26 cellular contexts compared by ENCODE assay signal in the genomic region with DNA sequence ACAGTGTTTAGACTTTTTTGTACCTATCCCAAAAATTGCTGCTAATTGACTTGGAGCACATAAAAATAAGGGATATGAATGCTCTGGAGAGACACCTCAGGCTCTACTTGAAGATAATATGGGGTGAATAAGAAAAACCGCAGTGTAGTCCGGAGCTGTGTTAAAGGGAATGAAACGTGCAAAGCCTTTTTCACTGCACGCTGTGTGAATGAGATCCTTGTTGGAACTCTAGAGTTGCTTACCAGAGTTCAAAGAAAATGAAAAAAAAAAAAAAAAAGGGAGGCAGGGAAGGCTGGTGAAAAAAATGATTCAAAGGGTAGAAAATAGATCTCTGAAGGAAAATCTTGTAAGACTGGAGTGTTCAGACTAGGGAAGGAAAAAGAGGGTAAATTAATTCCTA.
"Had no signal": no experiment of that assay in that cellular context is flagged by ENCODE, and none has a peak within 500 bp of the region (broad histone marks: within the 10 kb centered on the region; RNA-seq: fewer than 3 reads in every experiment).

No MANE protein-coding gene starts in this region.

- H3K4me3 ChIP-seq: left lung, lung, ovary, prostate gland, skin epidermis, stomach, testis, tibial artery, vagina had no signal

- H3K36me3 ChIP-seq: left lung, ovary, prostate gland, stomach, tibial artery, vagina had no signal

- H3K4me1 ChIP-seq: prostate gland had no signal

- ATAC-seq: left colon; left lung; natural killer cell; right cardiac atrium; sciatic nerve; stimulated activated naive B cell treated with anti-CD40 and anti-IgM and Interleukin-4, amounts not matched to agents 10 μg/mL and 1 μg/mL and 100 μg/mL, for 72 hours; stimulated activated naive CD8-positive, alpha-beta T cell treated with anti-CD3 and anti-CD28 coated beads, Interleukin-15, Interleukin-2, amounts not matched to agents 100 U/mL and 50 U/mL, for 24 hours had no signal

- H3K27ac ChIP-seq: left lung, ovary, prostate gland, skin epidermis, stomach, testis, tibial artery, vagina had no signal

- H3K9me3 ChIP-seq: left lung, ovary, prostate gland, stomach, testis, tibial artery, vagina had no signal

- DNase-seq: hypothalamus; immature natural killer cell; kidney; left colon; left lung; mesendoderm; naive B cell; natural killer cell; nephron progenitor cell; ovary; retina; right cardiac atrium; stimulated activated CD4-positive, alpha-beta T cell treated with anti-CD3 and anti-CD28 coated beads, Interleukin-12 subunit alpha, Interleukin-12 subunit beta, amount 100 ng/mL, for 4 hours; stimulated activated CD4-positive, alpha-beta T cell treated with anti-CD3 and anti-CD28 coated beads, Interleukin-15, amount 100 ng/mL, for 24 hours; stimulated activated CD4-positive, alpha-beta T cell treated with anti-CD3 and anti-CD28 coated beads, Interleukin-2, amount 100 ng/mL, for 24 hours; stimulated activated CD4-positive, alpha-beta T cell treated with anti-CD3 and anti-CD28 coated beads, Interleukin-4, amount 100 ng/mL, for 1 hour; stimulated activated naive B cell treated with anti-CD40 and anti-IgM and Interleukin-4, amounts not matched to agents 10 μg/mL and 1 μg/mL and 100 μg/mL, for 72 hours; stimulated activated naive CD8-positive, alpha-beta T cell treated with anti-CD3 and anti-CD28 coated beads, Interleukin-15, Interleukin-2, amounts not matched to agents 100 U/mL and 50 U/mL, for 24 hours; stomach; testis; tibial artery had no signal

- H3K27me3 ChIP-seq: left lung, ovary, stomach, testis, tibial artery, vagina had no signal
